9 cellular contexts compared by ENCODE assay signal in the genomic region with DNA sequence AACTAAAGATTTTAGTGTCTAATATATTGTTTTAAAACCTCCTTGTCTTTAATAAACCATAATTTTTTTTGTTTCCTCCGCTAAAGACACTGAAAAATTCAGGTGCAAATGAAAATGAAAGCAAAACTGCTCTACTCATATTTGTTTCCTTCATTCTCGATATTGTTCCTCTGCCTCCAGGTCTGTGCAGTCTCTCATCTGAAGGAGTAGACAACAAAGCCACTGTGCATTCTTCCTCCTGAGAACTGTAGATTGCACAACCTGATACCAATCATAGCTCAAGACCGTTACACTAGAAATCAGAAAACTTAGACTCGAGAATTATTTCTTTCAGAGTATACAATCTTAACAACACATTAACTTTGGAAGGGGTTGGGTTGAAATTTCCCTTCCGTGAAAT.
A peak's percentile ranks its signal among the peaks of the same experiment; 100 is the strongest.
DNase-seq lines count a peak whose midpoint lies in the region; ATAC-seq and TF ChIP-seq lines count a peak whose summit lies in the region.
"Had no signal": no experiment of that assay in that cellular context is flagged by ENCODE, and none has a peak within 500 bp of the region (broad histone marks: within the 10 kb centered on the region; RNA-seq: fewer than 3 reads in every experiment).

No MANE protein-coding gene starts in this region.

- no peaks in the 10 kb centered on the region for H3K27me3 ChIP-seq in SJSA1 (replicated peaks)
- H3K27me3 ChIP-seq in HAP-1 (ENCODE audit: low read depth) = peaks cover 7% of the 10 kb centered on the region; the same call in 1 of the 2 replicates

- no peaks in the 10 kb centered on the region for H3K4me1 ChIP-seq in SJSA1 (replicated peaks)
- no peaks in the 10 kb centered on the region for H3K4me1 ChIP-seq in HAP-1

- H3K4me3 ChIP-seq in SJSA1 (peak overlapping the region; percentile 36), HAP-1 (no peak overlapping the region)

- H3K36me3 ChIP-seq in SJSA1 = no peaks in the 10 kb centered on the region
- no peaks in the 10 kb centered on the region for H3K36me3 ChIP-seq in HAP-1 (replicated peaks)

- DNase-seq in DMS53 (lab: John Stamatoyannopoulos, UW) (peak; percentile 40), DMS53 treated with DMSO at 0.1 percent for 48 hours (lab: John Stamatoyannopoulos, UW; ENCODE audit: unreplicated experiment) (no peak), SJSA1 (ENCODE audit: low read depth in 1 of 2, low spot score in 2 of 2) (no peak), fibroblast of peridontal ligament (ENCODE audit: extremely low read depth) (peak; percentile 41), amygdala (lab: John Stamatoyannopoulos, UW) (no peak), GM20000 (ENCODE audit: low spot score) (no peak), HAP-1 (ENCODE audit: low spot score in 2 of 2) (no peak)

- H3K9me3 ChIP-seq in SJSA1 (replicated peaks) = no peaks in the 10 kb centered on the region
- no peaks in the 10 kb centered on the region for H3K9me3 ChIP-seq in HAP-1

- H3K9me3 Mint-ChIP-seq in stimulated activated memory B cell treated with anti-CD40 and anti-IgM and Interleukin-4, amounts not matched to agents 10 μg/mL and 1 μg/mL and 100 μg/mL, for 72 hours = peaks cover 5% of the 10 kb centered on the region

- no peaks in the 10 kb centered on the region for H3K27me3 Mint-ChIP-seq in stimulated activated memory B cell treated with anti-CD40 and anti-IgM and Interleukin-4, amounts not matched to agents 10 μg/mL and 1 μg/mL and 100 μg/mL, for 72 hours

- in situ Hi-C loops in HAP-1 (cut with MboI; ENCODE audit: low sequenced_read_pairs) = no loop called here

- no peak overlapping the region for H3K27ac Mint-ChIP-seq in stimulated activated memory B cell treated with anti-CD40 and anti-IgM and Interleukin-4, amounts not matched to agents 10 μg/mL and 1 μg/mL and 100 μg/mL, for 72 hours

- no peak for ATAC-seq in stimulated activated memory B cell treated with anti-CD40 and anti-IgM and Interleukin-4, amounts not matched to agents 10 μg/mL and 1 μg/mL and 100 μg/mL, for 72 hours

- TF ChIP-seq CTCF in GM20000 (IDR thresholded peaks at IDR 0.05; ENCODE audit: extremely low read depth, missing control alignments) = no peak

- no peaks in the 10 kb centered on the region for H3K36me3 Mint-ChIP-seq in stimulated activated memory B cell treated with anti-CD40 and anti-IgM and Interleukin-4, amounts not matched to agents 10 μg/mL and 1 μg/mL and 100 μg/mL, for 72 hours

- no peaks in the 10 kb centered on the region for H3K4me1 Mint-ChIP-seq in stimulated activated memory B cell treated with anti-CD40 and anti-IgM and Interleukin-4, amounts not matched to agents 10 μg/mL and 1 μg/mL and 100 μg/mL, for 72 hours

- no peak overlapping the region for H3K27ac ChIP-seq in SJSA1
- H3K27ac ChIP-seq: 22Rv1 had no signal

- peak overlapping the region; percentile 42 for H3K4me3 Mint-ChIP-seq in stimulated activated memory B cell treated with anti-CD40 and anti-IgM and Interleukin-4, amounts not matched to agents 10 μg/mL and 1 μg/mL and 100 μg/mL, for 72 hours

Comparison
In these comparisons a context has a peak if more than half of its experiments do, and no peak if none do; other contexts are left out.
1. DNase-seq: peak in DMS53 (single experiment) and fibroblast of peridontal ligament (single experiment); none in DMS53 treated with DMSO at 0.1 percent for 48 hours (single experiment), SJSA1 (0 of 2), amygdala (0 of 56), GM20000 (single experiment) and HAP-1 (0 of 2).